ENCODE assay signal across 8 cellular contexts in the genomic region with DNA sequence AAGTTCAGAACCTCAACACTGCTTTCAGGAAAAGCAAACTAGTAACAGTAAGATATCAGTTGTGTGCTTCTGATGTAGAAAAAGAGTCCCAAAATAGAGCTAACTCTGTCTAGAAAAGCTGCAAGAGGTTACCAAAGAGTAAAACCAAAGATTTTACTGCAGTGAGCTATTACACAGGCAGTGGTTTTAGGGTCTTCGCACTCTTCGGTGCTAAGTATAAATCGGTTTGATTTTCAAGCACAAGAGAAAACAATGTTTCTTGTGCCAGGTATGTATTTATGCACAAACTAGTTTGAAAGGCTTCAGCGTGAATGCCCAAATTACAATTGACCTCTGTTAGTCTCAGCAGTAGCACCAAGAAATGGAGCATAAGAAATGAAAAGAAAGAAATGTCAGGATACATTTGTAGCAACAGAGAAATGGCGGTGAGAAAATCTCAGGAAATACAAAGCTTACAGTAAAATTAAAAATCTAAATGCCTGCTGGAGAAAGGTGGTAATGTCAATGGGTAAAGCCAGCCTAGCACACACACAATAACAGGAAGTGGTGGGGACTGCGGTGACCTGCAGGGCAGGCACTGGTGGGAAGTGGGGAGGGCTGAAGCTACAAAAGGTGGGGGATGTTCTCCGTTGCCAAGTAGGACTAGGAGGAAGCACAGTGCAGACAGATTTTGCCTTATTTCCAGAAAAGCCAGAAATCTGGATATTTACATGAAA. TPM values are rescaled to one million over a fixed set of nuclear protein-coding genes. Genes with fewer than 3 reads are reported as not detected.
DNase-seq lines count a peak whose midpoint lies in the region; ATAC-seq, FAIRE-seq and TF ChIP-seq lines count a peak whose summit lies in the region.

No MANE protein-coding gene starts in this region.

- DNase-seq in Daoy (ENCODE audit: low read depth) (peak; percentile 47), dermis microvascular lymphatic vessel endothelial cell (ENCODE audit: low read depth in 2 of 2) (peak; percentile 34 to 72), sciatic nerve (ENCODE audit: low spot score) (no peak), cerebellar nuclear complex (lab: John Stamatoyannopoulos, UW) (no peak), H54 (ENCODE audit: insufficient read length, low spot score) (no peak)

- no peak for TF ChIP-seq POLR2A in H54 (IDR thresholded peaks at IDR 0.05; ENCODE audit: low read depth, low read length)

- TF ChIP-seq RAD21 in Ishikawa (IDR thresholded peaks at IDR 0.05; ENCODE audit: low read depth), result peak; percentile 17; the same call in 1 of the 2 replicates

- intact Hi-C loops in sciatic nerve (cut with DNase I), result no loop called here

- ATAC-seq in GM21526 (IDR thresholded peaks at IDR 0.05; ENCODE audit: low FRiP score, unreplicated experiment) (peak; percentile 97), sciatic nerve (peak; percentile 74)
- ATAC-seq in activated CD4-positive, CD25-positive, alpha-beta regulatory T cell treated with anti-CD3 and anti-CD28 coated beads, Interleukin-2, amount 50 U/mL, for 24 hours, result peak; percentile 96 to 98

- no peak for FAIRE-seq in H54 (lab: Jason Lieb, UNC)

- TF ChIP-seq EP300 in Ishikawa (IDR thresholded peaks at IDR 0.05; ENCODE audit: borderline replicate concordance), result peak; percentile 65; the same call in 1 of the 2 replicates

TF ChIP-seq in Ishikawa, 13 proteins besides CTCF, POLR2A, EP300 and RAD21:
- TF ChIP-seq CEBPB (IDR thresholded peaks at IDR 0.05) (no peak), YY1 (IDR thresholded peaks at IDR 0.05; ENCODE audit: low read depth) (no peak), FOXM1 (IDR thresholded peaks at IDR 0.05; ENCODE audit: borderline replicate concordance, low read depth) (no peak), ZBTB7A (IDR thresholded peaks at IDR 0.05; ENCODE audit: low read depth) (no peak), EGR1 (IDR thresholded peaks at IDR 0.05) (no peak), NFIC (IDR thresholded peaks at IDR 0.05) (peak; percentile 40; the same call in 1 of the 2 replicates), TAF1 (IDR thresholded peaks at IDR 0.05; ENCODE audit: low read depth) (no peak), TEAD4 (IDR thresholded peaks at IDR 0.05) (peak; percentile 37; the same call in 1 of the 2 replicates), CREB1 (IDR thresholded peaks at IDR 0.05; ENCODE audit: low read depth) (no peak), TCF12 (IDR thresholded peaks at IDR 0.05; ENCODE audit: low read depth) (0 out of 2 replicates have a peak, but pooled peaks have one; percentile 62)
- TF ChIP-seq, protein P1, sequence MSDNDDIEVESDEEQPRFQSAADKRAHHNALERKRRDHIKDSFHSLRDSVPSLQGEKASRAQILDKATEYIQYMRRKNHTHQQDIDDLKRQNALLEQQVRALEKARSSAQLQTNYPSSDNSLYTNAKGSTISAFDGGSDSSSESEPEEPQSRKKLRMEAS (IDR thresholded peaks at IDR 0.05), result peak; percentile 41
- TF ChIP-seq, protein P2, sequence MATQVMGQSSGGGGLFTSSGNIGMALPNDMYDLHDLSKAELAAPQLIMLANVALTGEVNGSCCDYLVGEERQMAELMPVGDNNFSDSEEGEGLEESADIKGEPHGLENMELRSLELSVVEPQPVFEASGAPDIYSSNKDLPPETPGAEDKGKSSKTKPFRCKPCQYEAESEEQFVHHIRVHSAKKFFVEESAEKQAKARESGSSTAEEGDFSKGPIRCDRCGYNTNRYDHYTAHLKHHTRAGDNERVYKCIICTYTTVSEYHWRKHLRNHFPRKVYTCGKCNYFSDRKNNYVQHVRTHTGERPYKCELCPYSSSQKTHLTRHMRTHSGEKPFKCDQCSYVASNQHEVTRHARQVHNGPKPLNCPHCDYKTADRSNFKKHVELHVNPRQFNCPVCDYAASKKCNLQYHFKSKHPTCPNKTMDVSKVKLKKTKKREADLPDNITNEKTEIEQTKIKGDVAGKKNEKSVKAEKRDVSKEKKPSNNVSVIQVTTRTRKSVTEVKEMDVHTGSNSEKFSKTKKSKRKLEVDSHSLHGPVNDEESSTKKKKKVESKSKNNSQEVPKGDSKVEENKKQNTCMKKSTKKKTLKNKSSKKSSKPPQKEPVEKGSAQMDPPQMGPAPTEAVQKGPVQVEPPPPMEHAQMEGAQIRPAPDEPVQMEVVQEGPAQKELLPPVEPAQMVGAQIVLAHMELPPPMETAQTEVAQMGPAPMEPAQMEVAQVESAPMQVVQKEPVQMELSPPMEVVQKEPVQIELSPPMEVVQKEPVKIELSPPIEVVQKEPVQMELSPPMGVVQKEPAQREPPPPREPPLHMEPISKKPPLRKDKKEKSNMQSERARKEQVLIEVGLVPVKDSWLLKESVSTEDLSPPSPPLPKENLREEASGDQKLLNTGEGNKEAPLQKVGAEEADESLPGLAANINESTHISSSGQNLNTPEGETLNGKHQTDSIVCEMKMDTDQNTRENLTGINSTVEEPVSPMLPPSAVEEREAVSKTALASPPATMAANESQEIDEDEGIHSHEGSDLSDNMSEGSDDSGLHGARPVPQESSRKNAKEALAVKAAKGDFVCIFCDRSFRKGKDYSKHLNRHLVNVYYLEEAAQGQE (IDR thresholded peaks at IDR 0.05; ENCODE audit: low read depth), result no peak
- TF ChIP-seq, protein P3, sequence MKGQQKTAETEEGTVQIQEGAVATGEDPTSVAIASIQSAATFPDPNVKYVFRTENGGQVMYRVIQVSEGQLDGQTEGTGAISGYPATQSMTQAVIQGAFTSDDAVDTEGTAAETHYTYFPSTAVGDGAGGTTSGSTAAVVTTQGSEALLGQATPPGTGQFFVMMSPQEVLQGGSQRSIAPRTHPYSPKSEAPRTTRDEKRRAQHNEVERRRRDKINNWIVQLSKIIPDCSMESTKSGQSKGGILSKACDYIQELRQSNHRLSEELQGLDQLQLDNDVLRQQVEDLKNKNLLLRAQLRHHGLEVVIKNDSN (IDR thresholded peaks at IDR 0.05), result no peak
TF ChIP-seq in Ishikawa: peak in this region for 4.

RNA-seq across cellular contexts. Expression of a gene that starts 18.0 kb away (rescaled TPM):
- total RNA-seq in Daoy (2014; rRNA removed; shearing (Covaris generic)), result 15.6 and 31.3 TPM in 2 replicates
- total RNA-seq in dermis microvascular lymphatic vessel endothelial cell, result 4.7 and 6.4 TPM in 2 replicates
- total RNA-seq in sciatic nerve, result 25.5 TPM

Comparison
In these comparisons a context has a peak if more than half of its experiments do, and no peak if none do; other contexts are left out.
1. DNase-seq: peak in Daoy (single experiment) and dermis microvascular lymphatic vessel endothelial cell (2 of 2); none in sciatic nerve (single experiment), cerebellar nuclear complex (0 of 2) and H54 (single experiment).
2. Peak in every context shown above with its lines, with median percentiles within 50 percentile points of each other: ATAC-seq.